In genomic region chr15:75641603-75642002, GRCh38 we compare ENCODE assay signal across 1 cellular context.
A peak's percentile ranks its signal among the peaks of the same experiment; 100 is the strongest.
TF ChIP-seq lines count a peak whose summit lies in the region.

No MANE protein-coding gene starts in this region.

TF ChIP-seq in HepG2, 621 proteins besides CTCF, POLR2A, EP300 and RAD21 (continued from another document and continues in another):
- TF ChIP-seq ZNF687 (CRISPR knock-in tag; IDR thresholded peaks at IDR 0.05) (no peak), PRMT3 (CRISPR knock-in tag; IDR thresholded peaks at IDR 0.05; ENCODE audit: borderline replicate concordance, low read depth) (no peak), POGK (CRISPR knock-in tag; conservative IDR thresholded peaks at IDR 0.05) (no peak), ZNF629 (CRISPR knock-in tag; conservative IDR thresholded peaks at IDR 0.05) (no peak), SYNCRIP (IDR thresholded peaks at IDR 0.05; ENCODE audit: insufficient read depth, low read depth, low read length) (no peak), SP2 (CRISPR knock-in tag; IDR thresholded peaks at IDR 0.05) (no peak), AKAP8 (CRISPR knock-in tag; IDR thresholded peaks at IDR 0.05) (no peak), FIP1L1 (IDR thresholded peaks at IDR 0.05; ENCODE audit: borderline replicate concordance, insufficient read depth, low read depth, low read length) (no peak), ZNF75D (CRISPR knock-in tag; IDR thresholded peaks at IDR 0.05; ENCODE audit: borderline replicate concordance) (no peak), ARNTL (CRISPR knock-in tag; IDR thresholded peaks at IDR 0.05) (no peak), ZNF230 (CRISPR knock-in tag; IDR thresholded peaks at IDR 0.05) (no peak), ZNF3 (CRISPR knock-in tag; IDR thresholded peaks at IDR 0.05) (no peak), PAXIP1 (CRISPR knock-in tag; conservative IDR thresholded peaks at IDR 0.05) (peak; percentile 69), MIER3 (CRISPR knock-in tag; IDR thresholded peaks at IDR 0.05; ENCODE audit: borderline replicate concordance) (0 out of 2 replicates have a peak, but pooled peaks have one; percentile 27), ETV6 (CRISPR knock-in tag; conservative IDR thresholded peaks at IDR 0.05) (no peak), BCLAF1 (IDR thresholded peaks at IDR 0.05) (no peak), NBN (conservative IDR thresholded peaks at IDR 0.05) (no peak), FOSL2 (CRISPR knock-in tag; IDR thresholded peaks at IDR 0.05) (0 out of 2 replicates have a peak, but pooled peaks have one; percentile 9), RELA (CRISPR knock-in tag; IDR thresholded peaks at IDR 0.05) (no peak), ZNF224 (CRISPR knock-in tag; IDR thresholded peaks at IDR 0.05) (no peak), ZNF383 (CRISPR knock-in tag; IDR thresholded peaks at IDR 0.05; ENCODE audit: borderline replicate concordance) (no peak), SALL1 (CRISPR knock-in tag; IDR thresholded peaks at IDR 0.05) (peak; percentile 20; the same call in 1 of the 2 replicates)
- TF ChIP-seq, protein P1, sequence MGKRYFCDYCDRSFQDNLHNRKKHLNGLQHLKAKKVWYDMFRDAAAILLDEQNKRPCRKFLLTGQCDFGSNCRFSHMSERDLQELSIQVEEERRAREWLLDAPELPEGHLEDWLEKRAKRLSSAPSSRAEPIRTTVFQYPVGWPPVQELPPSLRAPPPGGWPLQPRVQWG (CRISPR knock-in tag; IDR thresholded peaks at IDR 0.05; ENCODE audit: borderline replicate concordance, low read depth), result no peak
- TF ChIP-seq, protein P2, sequence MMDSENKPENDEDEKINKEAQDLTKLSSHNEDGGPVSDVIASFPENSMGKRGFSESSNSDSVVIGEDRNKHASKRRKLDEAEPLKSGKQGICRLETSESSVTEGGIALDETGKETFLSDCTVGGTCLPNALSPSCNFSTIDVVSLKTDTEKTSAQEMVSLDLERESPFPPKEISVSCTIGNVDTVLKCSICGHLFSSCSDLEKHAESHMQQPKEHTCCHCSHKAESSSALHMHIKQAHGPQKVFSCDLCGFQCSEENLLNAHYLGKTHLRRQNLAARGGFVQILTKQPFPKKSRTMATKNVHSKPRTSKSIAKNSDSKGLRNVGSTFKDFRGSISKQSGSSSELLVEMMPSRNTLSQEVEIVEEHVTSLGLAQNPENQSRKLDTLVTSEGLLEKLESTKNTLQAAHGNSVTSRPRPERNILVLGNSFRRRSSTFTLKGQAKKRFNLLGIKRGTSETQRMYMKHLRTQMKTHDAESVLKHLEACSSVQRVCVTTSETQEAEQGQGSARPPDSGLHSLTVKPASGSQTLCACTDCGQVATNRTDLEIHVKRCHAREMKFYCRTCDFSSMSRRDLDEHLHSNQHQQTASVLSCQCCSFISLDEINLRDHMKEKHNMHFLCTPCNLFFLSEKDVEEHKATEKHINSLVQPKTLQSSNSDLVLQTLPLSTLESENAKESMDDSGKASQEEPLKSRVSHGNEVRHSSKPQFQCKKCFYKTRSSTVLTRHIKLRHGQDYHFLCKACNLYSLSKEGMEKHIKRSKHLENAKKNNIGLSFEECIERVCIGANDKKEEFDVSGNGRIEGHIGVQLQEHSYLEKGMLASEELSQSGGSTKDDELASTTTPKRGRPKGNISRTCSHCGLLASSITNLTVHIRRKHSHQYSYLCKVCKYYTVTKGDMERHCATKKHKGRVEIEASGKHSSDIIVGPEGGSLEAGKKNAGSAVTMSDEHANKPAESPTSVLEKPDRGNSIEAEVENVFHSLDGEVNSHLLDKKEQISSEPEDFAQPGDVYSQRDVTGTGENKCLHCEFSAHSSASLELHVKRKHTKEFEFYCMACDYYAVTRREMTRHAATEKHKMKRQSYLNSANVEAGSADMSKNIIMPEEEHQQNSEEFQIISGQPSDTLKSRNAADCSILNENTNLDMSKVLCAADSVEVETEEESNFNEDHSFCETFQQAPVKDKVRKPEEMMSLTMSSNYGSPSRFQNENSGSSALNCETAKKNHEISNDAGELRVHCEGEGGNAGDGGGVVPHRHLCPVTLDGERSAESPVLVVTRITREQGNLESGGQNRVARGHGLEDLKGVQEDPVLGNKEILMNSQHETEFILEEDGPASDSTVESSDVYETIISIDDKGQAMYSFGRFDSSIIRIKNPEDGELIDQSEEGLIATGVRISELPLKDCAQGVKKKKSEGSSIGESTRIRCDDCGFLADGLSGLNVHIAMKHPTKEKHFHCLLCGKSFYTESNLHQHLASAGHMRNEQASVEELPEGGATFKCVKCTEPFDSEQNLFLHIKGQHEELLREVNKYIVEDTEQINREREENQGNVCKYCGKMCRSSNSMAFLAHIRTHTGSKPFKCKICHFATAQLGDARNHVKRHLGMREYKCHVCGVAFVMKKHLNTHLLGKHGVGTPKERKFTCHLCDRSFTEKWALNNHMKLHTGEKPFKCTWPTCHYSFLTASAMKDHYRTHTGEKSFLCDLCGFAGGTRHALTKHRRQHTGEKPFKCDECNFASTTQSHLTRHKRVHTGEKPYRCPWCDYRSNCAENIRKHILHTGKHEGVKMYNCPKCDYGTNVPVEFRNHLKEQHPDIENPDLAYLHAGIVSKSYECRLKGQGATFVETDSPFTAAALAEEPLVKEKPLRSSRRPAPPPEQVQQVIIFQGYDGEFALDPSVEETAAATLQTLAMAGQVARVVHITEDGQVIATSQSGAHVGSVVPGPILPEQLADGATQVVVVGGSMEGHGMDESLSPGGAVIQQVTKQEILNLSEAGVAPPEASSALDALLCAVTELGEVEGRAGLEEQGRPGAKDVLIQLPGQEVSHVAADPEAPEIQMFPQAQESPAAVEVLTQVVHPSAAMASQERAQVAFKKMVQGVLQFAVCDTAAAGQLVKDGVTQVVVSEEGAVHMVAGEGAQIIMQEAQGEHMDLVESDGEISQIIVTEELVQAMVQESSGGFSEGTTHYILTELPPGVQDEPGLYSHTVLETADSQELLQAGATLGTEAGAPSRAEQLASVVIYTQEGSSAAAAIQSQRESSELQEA (CRISPR knock-in tag; IDR thresholded peaks at IDR 0.05; ENCODE audit: not compliant biosample characterization), result no peak
- TF ChIP-seq, protein P3, sequence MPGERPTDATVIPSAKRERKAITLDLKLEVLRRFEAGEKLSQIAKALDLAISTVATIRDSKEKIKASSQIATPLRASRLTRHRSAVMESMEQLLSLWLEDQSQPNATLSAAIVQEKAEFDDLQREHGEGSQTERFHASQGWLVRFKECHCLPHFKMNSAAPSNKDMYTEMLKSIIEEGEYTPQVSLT (CRISPR knock-in tag; IDR thresholded peaks at IDR 0.05; ENCODE audit: borderline replicate concordance, low read depth), result no peak
- TF ChIP-seq, protein P4, sequence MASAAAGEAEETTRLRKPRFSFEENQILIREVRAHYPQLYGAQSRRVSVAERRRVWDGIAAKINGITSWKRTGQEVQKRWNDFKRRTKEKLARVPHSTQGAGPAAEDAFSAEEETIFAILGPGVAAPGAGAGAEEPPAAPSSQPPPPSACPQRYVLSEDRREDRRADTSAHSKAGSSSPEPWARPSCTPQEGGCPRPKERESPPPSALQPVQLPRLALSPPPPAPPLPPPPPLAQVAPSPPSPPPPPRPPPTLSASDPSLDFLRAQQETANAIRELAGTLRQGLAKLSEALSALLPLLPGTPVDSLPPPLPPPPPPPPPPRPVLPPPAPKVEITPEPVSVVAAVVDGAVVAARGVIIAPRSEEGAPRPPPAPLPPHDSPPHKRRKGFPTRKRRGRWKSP (CRISPR knock-in tag; IDR thresholded peaks at IDR 0.05), result no peak
- TF ChIP-seq, protein P5, sequence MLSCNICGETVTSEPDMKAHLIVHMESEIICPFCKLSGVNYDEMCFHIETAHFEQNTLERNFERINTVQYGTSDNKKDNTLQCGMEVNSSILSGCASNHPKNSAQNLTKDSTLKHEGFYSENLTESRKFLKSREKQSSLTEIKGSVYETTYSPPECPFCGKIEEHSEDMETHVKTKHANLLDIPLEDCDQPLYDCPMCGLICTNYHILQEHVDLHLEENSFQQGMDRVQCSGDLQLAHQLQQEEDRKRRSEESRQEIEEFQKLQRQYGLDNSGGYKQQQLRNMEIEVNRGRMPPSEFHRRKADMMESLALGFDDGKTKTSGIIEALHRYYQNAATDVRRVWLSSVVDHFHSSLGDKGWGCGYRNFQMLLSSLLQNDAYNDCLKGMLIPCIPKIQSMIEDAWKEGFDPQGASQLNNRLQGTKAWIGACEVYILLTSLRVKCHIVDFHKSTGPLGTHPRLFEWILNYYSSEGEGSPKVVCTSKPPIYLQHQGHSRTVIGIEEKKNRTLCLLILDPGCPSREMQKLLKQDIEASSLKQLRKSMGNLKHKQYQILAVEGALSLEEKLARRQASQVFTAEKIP (CRISPR knock-in tag; IDR thresholded peaks at IDR 0.05; ENCODE audit: borderline replicate concordance), result no peak
